ENCODE assay signal across 8 cellular contexts in the genomic region with DNA sequence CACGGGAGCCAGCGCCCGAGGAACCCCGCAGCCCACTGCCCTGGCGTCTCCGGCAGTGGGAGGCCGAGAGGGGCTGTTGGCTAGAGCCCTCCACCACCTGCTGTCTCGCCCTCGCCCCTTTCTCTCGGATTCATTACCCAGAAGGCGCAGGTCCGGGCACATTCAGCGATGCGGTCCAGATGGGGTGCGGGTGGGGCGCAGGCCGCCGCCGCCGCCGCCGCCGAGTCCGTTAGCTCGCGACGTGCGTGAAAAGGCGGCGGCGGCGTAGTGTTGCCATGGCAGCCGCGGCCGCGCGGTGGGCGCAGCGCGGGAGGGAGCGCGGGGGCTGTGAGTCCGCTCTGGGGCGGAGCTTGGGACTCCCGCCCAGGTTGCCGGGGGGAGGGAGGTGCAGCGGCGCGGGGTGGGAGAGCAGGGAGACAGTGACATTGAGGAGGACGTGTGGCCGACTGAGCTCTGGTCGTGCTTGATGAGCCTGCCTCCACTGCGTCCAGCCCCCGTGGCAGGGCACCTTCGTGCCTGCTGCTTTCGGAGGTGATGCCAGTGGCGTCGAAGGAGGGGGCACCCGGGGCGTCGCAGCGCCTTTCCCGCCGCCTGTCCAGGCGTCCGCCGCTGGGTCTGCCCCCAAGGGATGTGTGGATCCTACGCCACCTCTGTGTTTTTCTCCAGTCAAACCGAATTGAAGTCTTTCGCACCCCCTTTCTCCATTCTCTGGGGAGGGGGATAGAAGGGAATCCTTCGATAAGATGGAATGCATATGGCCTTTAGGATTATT. TPM values are rescaled to one million over a fixed set of nuclear protein-coding genes. Genes with fewer than 3 reads are reported as not detected.
DNase-seq lines count a peak whose midpoint lies in the region; ATAC-seq and TF ChIP-seq lines count a peak whose summit lies in the region.

Gene KATNAL1, minus strand, starts transcription at position 358 of the 772 bp plus-strand sequence. CDS start 23,774 bp downstream, outside the sequence.

- peaks cover 60% of the 10 kb centered on the region for H3K79me2 ChIP-seq in DOHH2 (ENCODE audit: control insufficient read depth, low read length)

- peak within 1 kb of the TSS; percentile 86 for H3K4me3 Mint-ChIP-seq in neural crest cell

- H3K9me3 ChIP-seq in DOHH2 (ENCODE audit: control insufficient read depth, insufficient read depth, low read length), result no peaks in the 10 kb centered on the region
- no peaks in the 10 kb centered on the region for H3K9me3 ChIP-seq in stomach smooth muscle (ENCODE audit: control insufficient read depth in 2 of 2, low read length in 2 of 2)

- H3K27me3 ChIP-seq in DOHH2 (ENCODE audit: control insufficient read depth, low read length) (no peaks in the 10 kb centered on the region), stomach smooth muscle (ENCODE audit: control insufficient read depth in 1 of 2, insufficient read depth in 2 of 2, low read length in 2 of 2) (no peaks in the 10 kb centered on the region)

- no peaks in the 10 kb centered on the region for H4K20me1 ChIP-seq in DOHH2 (ENCODE audit: control insufficient read depth, insufficient read depth, low read depth, low read length)

- peak; percentile 65 for ATAC-seq in GM21717 (IDR thresholded peaks at IDR 0.05; ENCODE audit: unreplicated experiment)

- H3K4me3 ChIP-seq in DOHH2 (ENCODE audit: low read length), result peak within 1 kb of the TSS; percentile 83
- H3K4me3 ChIP-seq in foreskin fibroblast (ENCODE audit: low read depth in 1 of 2, low read length in 2 of 2), result peak within 1 kb of the TSS; percentile 80 to 95
- H3K4me3 ChIP-seq in stomach smooth muscle (ENCODE audit: low read length in 2 of 2), result peak within 1 kb of the TSS; percentile 90 to 93

- no peaks in the 10 kb centered on the region for H3K36me3 Mint-ChIP-seq in neural crest cell (ENCODE audit: low read depth)

- DNase-seq in KG1 (lab: John Stamatoyannopoulos, UW) (peak; percentile 77), RPMI7951 (ENCODE audit: low read depth) (peak; percentile 81), foreskin fibroblast (peak; percentile 73 to 89), neural crest cell (ENCODE audit: low read depth, low spot score) (peak; percentile 73)
- DNase-seq in activated T-helper 9 cell treated with anti-CD3 and anti-CD28 coated beads, Interleukin-2, amount 50 U/mL, for 16 hours (ENCODE audit: low read depth), result peak; percentile 69

- H3K36me3 ChIP-seq in DOHH2 (ENCODE audit: control insufficient read depth, low read length) (peaks cover 15% of the 10 kb centered on the region), stomach smooth muscle (ENCODE audit: control insufficient read depth in 2 of 2, insufficient read depth in 2 of 2, low read length in 2 of 2) (no peaks in the 10 kb centered on the region)

- peaks cover 44% of the 10 kb centered on the region for H3K4me1 Mint-ChIP-seq in neural crest cell

- no peak for TF ChIP-seq CTCF in DOHH2 (IDR thresholded peaks at IDR 0.05; ENCODE audit: low read depth, low read length, poor library complexity, severe bottlenecking)
- TF ChIP-seq CTCF in foreskin fibroblast (IDR thresholded peaks at IDR 0.05; ENCODE audit: low read depth, low read length), result no peak
- TF ChIP-seq CTCF in neural crest cell (conservative IDR thresholded peaks at IDR 0.05), result no peak

- peak within 1 kb of the TSS; percentile 77 for H3K27ac ChIP-seq in DOHH2 (ENCODE audit: low read depth, low read length)
- peak within 1 kb of the TSS; percentile 79 for H3K27ac ChIP-seq in stomach smooth muscle (ENCODE audit: low read length)

- H3K27ac Mint-ChIP-seq in neural crest cell (ENCODE audit: unreplicated experiment), result peak within 1 kb of the TSS; percentile 13

- no peaks in the 10 kb centered on the region for H3K9me3 Mint-ChIP-seq in neural crest cell

- no peaks in the 10 kb centered on the region for H3K27me3 Mint-ChIP-seq in neural crest cell (ENCODE audit: low read depth)

- H3K9ac ChIP-seq in stomach smooth muscle (ENCODE audit: low read length in 2 of 2), result peak within 1 kb of the TSS; percentile 81 to 82

- H3K4me1 ChIP-seq in DOHH2 (ENCODE audit: control insufficient read depth, low read length) (peaks cover 78% of the 10 kb centered on the region), stomach smooth muscle (ENCODE audit: control insufficient read depth, insufficient read depth, low read length) (peaks cover 8% of the 10 kb centered on the region)

- H3K4me2 ChIP-seq in DOHH2 (ENCODE audit: low read length), result peak within 1 kb of the TSS; percentile 91

- peaks cover 20% of the 10 kb centered on the region for H3F3A ChIP-seq in DOHH2 (ENCODE audit: control insufficient read depth, insufficient read depth)

- H3K9me2 ChIP-seq in DOHH2 (replicated peaks; ENCODE audit: control insufficient read depth, low read length), result no peaks in the 10 kb centered on the region

RNA-seq across cellular contexts. Expression of gene KATNAL1, which starts in this region (rescaled TPM):
- total RNA-seq in RPMI7951 (2014; rRNA removed; shearing (Covaris generic)), result 22.7 and 25.2 TPM in 2 replicates
- 29.1 and 32.1 TPM in 2 replicates for total RNA-seq in neural crest cell

Comparison
In these comparisons a context has a peak if more than half of its experiments do, and no peak if none do; other contexts are left out.
1. Peak in every context shown above with its lines: DNase-seq, ATAC-seq, H3K4me3 ChIP-seq and H3K27ac ChIP-seq.